8 cellular contexts compared by ENCODE assay signal in the genomic region with DNA sequence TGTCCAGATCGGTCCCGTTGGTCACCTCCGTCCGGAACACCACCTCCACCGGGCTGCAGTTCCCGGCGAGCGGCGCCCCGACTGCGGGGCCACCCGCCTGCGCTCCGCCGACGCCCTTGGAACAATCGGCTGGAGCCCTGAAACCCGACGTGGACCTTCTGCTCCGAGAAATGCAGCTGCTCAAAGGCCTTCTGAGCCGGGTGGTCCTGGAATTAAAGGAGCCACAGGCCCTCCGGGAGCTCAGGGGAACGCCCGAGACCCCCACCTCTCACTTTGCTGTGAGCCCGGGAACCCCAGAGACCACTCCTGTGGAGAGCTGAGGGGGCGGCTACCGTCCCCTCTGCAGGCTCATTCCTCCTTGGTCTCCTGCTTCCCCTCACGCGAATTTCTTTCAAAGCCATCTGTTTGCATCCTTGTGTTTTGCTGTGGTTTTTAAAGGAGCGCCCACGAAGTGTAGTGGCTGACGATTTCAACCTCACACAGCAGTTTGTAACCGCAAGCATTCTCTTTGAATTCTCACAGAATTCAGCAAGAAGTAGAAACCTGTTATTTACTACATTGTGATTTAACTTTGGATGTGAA. TPM values are rescaled to one million over a fixed set of nuclear protein-coding genes. Genes with fewer than 3 reads are reported as not detected.
DNase-seq lines count a peak whose midpoint lies in the region; ATAC-seq and TF ChIP-seq lines count a peak whose summit lies in the region.

No MANE protein-coding gene starts in this region.

- no peaks in the 10 kb centered on the region for H3K36me3 Mint-ChIP-seq in activated B cell treated with CpG ODN at 0.5 μM for 24 hours (ENCODE audit: low read depth)
- H3K36me3 Mint-ChIP-seq in neural progenitor cell, result no peaks in the 10 kb centered on the region

- no peaks in the 10 kb centered on the region for H4K20me1 ChIP-seq in neural progenitor cell (ENCODE audit: low read depth)

- ATAC-seq in GM18907 (IDR thresholded peaks at IDR 0.05; ENCODE audit: unreplicated experiment) (peak; percentile 4), activated B cell treated with CpG ODN at 0.5 μM for 24 hours (ENCODE audit: low read depth) (no peak), GM19324 (IDR thresholded peaks at IDR 0.05; ENCODE audit: low FRiP score, unreplicated experiment) (no peak)

- no peaks in the 10 kb centered on the region for H3K9me3 ChIP-seq in A673 (ENCODE audit: low read depth, low read length, poor library complexity, severe bottlenecking)
- H3K9me3 ChIP-seq in neural progenitor cell (ENCODE audit: low read depth), result no peaks in the 10 kb centered on the region

- H3K4me3 Mint-ChIP-seq in activated B cell treated with CpG ODN at 0.5 μM for 24 hours, result peak overlapping the region; percentile 96
- peak overlapping the region; percentile 93 for H3K4me3 Mint-ChIP-seq in neural progenitor cell

- H3K36me3 ChIP-seq in A673 (ENCODE audit: insufficient read depth, low read length, poor library complexity, severe bottlenecking) (no peaks in the 10 kb centered on the region), neural progenitor cell (no peaks in the 10 kb centered on the region)

- H3K4me1 ChIP-seq in A673 (ENCODE audit: insufficient read depth, low read length, poor library complexity, severe bottlenecking) (no peaks in the 10 kb centered on the region), neural progenitor cell (peaks cover 5% of the 10 kb centered on the region)

- peaks cover 6% of the 10 kb centered on the region for H3F3A ChIP-seq in neural progenitor cell (ENCODE audit: low read depth)

- DNase-seq in A673 (ENCODE audit: low spot score), result no peak
- peak; percentile 40 for DNase-seq in HS-5 (ENCODE audit: low read depth)
- DNase-seq in activated B cell treated with CpG ODN at 0.5 μM for 24 hours, result no peak
- DNase-seq in epithelial cell of proximal tubule (ENCODE audit: low read depth), result no peak
- DNase-seq in neural progenitor cell (ENCODE audit: low spot score), result no peak
- DNase-seq in GOT3 (lab: John Stamatoyannopoulos, UW), result no peak

- no peaks in the 10 kb centered on the region for H3K79me2 ChIP-seq in neural progenitor cell (ENCODE audit: low read depth)

- H3K9ac ChIP-seq in neural progenitor cell, result no peak overlapping the region

- TF ChIP-seq CTCF in A673 (conservative IDR thresholded peaks at IDR 0.05; ENCODE audit: low read depth, low read length) (no peak), activated B cell treated with CpG ODN at 0.5 μM for 24 hours (IDR thresholded peaks at IDR 0.05) (no peak), epithelial cell of proximal tubule (conservative IDR thresholded peaks at IDR 0.05; ENCODE audit: low read depth, low read length) (no peak), neural progenitor cell (IDR thresholded peaks at IDR 0.05) (no peak)

- H3K9me3 Mint-ChIP-seq in activated B cell treated with CpG ODN at 0.5 μM for 24 hours (no peaks in the 10 kb centered on the region), neural progenitor cell (no peaks in the 10 kb centered on the region)

- H3K27me3 Mint-ChIP-seq in activated B cell treated with CpG ODN at 0.5 μM for 24 hours (no peaks in the 10 kb centered on the region), neural progenitor cell (ENCODE audit: insufficient read depth, low read depth) (peaks cover 23% of the 10 kb centered on the region)

- H3K4me1 Mint-ChIP-seq in activated B cell treated with CpG ODN at 0.5 μM for 24 hours (peaks cover 55% of the 10 kb centered on the region), neural progenitor cell (peaks cover 6% of the 10 kb centered on the region)

- H3K27me3 ChIP-seq in A673 (replicated peaks; ENCODE audit: insufficient read depth, low read depth, low read length, poor library complexity), result no peaks in the 10 kb centered on the region
- H3K27me3 ChIP-seq in neural progenitor cell, result peaks cover 91% of the 10 kb centered on the region

- H2AFZ ChIP-seq in neural progenitor cell (replicated peaks), result peak overlapping the region; percentile 97

- BruUV-seq in A673 (replicated peaks; lab: Mats Ljungman, UMichigan), result TSS peak; percentile 86

- POLR2A ChIA-PET in A673 (lab: Charles Lee; ENCODE audit: low non-redundant PET) (no interaction called here), activated B cell treated with CpG ODN at 0.5 μM for 24 hours (lab: Charles Lee) (interaction anchor here (0.7 to 5.9 kb wide), 12 partner anchors 10 to 712 kb away, joined by 3 to 144 read pairs (median 5); partner anchors contain the start of gene FCRLA)

- H3K4me3 ChIP-seq in A673 (ENCODE audit: low read depth, low read length, poor library complexity, severe bottlenecking), result peak overlapping the region; percentile 88
- peak overlapping the region; percentile 78 for H3K4me3 ChIP-seq in epithelial cell of proximal tubule (ENCODE audit: low read depth, low read length)
- H3K4me3 ChIP-seq in neural progenitor cell, result peak overlapping the region; percentile 54

- CTCF ChIA-PET in A673 (lab: Charles Lee), result interaction anchor here (1.2 kb wide), 1 partner anchor 14 kb away, joined by 5 read pairs; no protein-coding TSS in a partner anchor
- CTCF ChIA-PET in activated B cell treated with CpG ODN at 0.5 μM for 24 hours (lab: Charles Lee), result interaction anchor here (1.6 to 6.6 kb wide), 5 partner anchors 9 to 79 kb away, joined by 6 to 57 read pairs (median 7); partner anchors contain the start of gene FCRLA

- H3K27ac ChIP-seq in A673 (ENCODE audit: low read depth, low read length, poor library complexity, severe bottlenecking) (peak overlapping the region; percentile 78), neural progenitor cell (no peak overlapping the region)

- peak overlapping the region; percentile 90 for H3K4me2 ChIP-seq in neural progenitor cell

- intact Hi-C loops in A673 (cut with micrococcal nuclease; ENCODE audit: unreplicated experiment), result loop anchor here (2.0 kb wide), 1 partner anchor 23 kb away; no protein-coding TSS in a partner anchor
- intact Hi-C loops in activated B cell treated with CpG ODN at 0.5 μM for 24 hours (cut with micrococcal nuclease), result loop anchor here (1.0 kb wide), 1 partner anchor 11 kb away; no protein-coding TSS in a partner anchor

- peak overlapping the region; percentile 94 for H3K27ac Mint-ChIP-seq in activated B cell treated with CpG ODN at 0.5 μM for 24 hours
- H3K27ac Mint-ChIP-seq in neural progenitor cell, result no peak overlapping the region

RNA-seq across cellular contexts. Expression of gene FCRLB, which starts 6.1 kb away (rescaled TPM):
- total RNA-seq in A673 (2021) (0.35 and 0.67 TPM in 2 replicates), activated B cell treated with CpG ODN at 0.5 μM for 24 hours (2.1 and 2.4 TPM in 2 replicates), epithelial cell of proximal tubule (1.5 and 3.6 TPM in 2 replicates), neural progenitor cell (ENCODE audit: low replicate concordance) (0.19 TPM in 1 of 2 replicates, not detected in the other)

RNA-seq across cellular contexts. Expression of gene FCRLA, which starts 20.4 kb away (rescaled TPM):
- total RNA-seq in A673 (2021) (not detected in 2 replicates), activated B cell treated with CpG ODN at 0.5 μM for 24 hours (175 and 178 TPM in 2 replicates), epithelial cell of proximal tubule (0.35 TPM in 1 of 2 replicates, not detected in the other), neural progenitor cell (ENCODE audit: low replicate concordance) (not detected in 2 replicates)

RNA-seq across cellular contexts. Expression of gene DUSP12, which starts 22.2 kb away (rescaled TPM):
- total RNA-seq in A673 (2021) (62.9 and 63.6 TPM in 2 replicates), activated B cell treated with CpG ODN at 0.5 μM for 24 hours (37.2 and 38.9 TPM in 2 replicates), epithelial cell of proximal tubule (26.2 and 32.9 TPM in 2 replicates), neural progenitor cell (ENCODE audit: low replicate concordance) (66.5 and 81.1 TPM in 2 replicates)

RNA-seq across cellular contexts. Expression of gene ATF6, which starts 38.7 kb away (rescaled TPM):
- 21.8 and 24.4 TPM in 2 replicates for total RNA-seq in A673 (2021)
- 23.7 and 24.6 TPM in 2 replicates for total RNA-seq in activated B cell treated with CpG ODN at 0.5 μM for 24 hours
- total RNA-seq in epithelial cell of proximal tubule, result 16.6 and 20.6 TPM in 2 replicates
- 22.3 and 31.7 TPM in 2 replicates for total RNA-seq in neural progenitor cell (ENCODE audit: low replicate concordance)

Comparison
In these comparisons a context has a peak if more than half of its experiments do, and no peak if none do; other contexts are left out.
1. RNA of gene FCRLA, which starts 20.4 kb away (total RNA-seq): 175 to 178 TPM in activated B cell treated with CpG ODN at 0.5 μM for 24 hours; 0.35 TPM in epithelial cell of proximal tubule, not detected in A673 and not detected in neural progenitor cell; every median in the first group is over 100 times any median in the second.
2. Peak in every context shown above with its lines, with median percentiles within 50 percentile points of each other: H3K4me3 ChIP-seq.